Comparison of ENCODE assay signal across 8 cellular contexts in genomic region chr9:136799079-136799853, GRCh38. TPM values are rescaled to one million over a fixed set of nuclear protein-coding genes. Genes with fewer than 3 reads are reported as not detected.
A peak's percentile ranks its signal among the peaks of the same experiment; 100 is the strongest.
DNase-seq lines count a peak whose midpoint lies in the region; ATAC-seq, FAIRE-seq and TF ChIP-seq lines count a peak whose summit lies in the region.

No MANE protein-coding gene starts in this region.

- no peaks in the 10 kb centered on the region for H3K9me3 ChIP-seq in Caco-2
- H3K9me3 ChIP-seq in Loucy (ENCODE audit: insufficient read depth, low read depth, low read length): no peaks in the 10 kb centered on the region

- H3K79me2 ChIP-seq in Loucy (ENCODE audit: insufficient read depth, low read length): no peaks in the 10 kb centered on the region

- peak overlapping the region; percentile 79 for H3K4me3 Mint-ChIP-seq in Caco-2 (ENCODE audit: unreplicated experiment)
- peak overlapping the region; percentile 33 to 93 (median 85) for H3K4me3 Mint-ChIP-seq in naive thymus-derived CD8-positive, alpha-beta T cell

- POLR2A ChIA-PET in Caco-2 (lab: Charles Lee): interaction anchor here (1.0 to 2.0 kb wide), 4 partner anchors 13 to 402 kb away, joined by 3 to 8 read pairs (median 5); partner anchors contain the start of gene TRAF2
- POLR2A ChIA-PET in naive thymus-derived CD8-positive, alpha-beta T cell (lab: Charles Lee): interaction anchor here (1.0 to 2.8 kb wide), 7 partner anchors 8 to 194 kb away, joined by 3 to 19 read pairs (median 3); partner anchors contain the start of genes PAXX, RABL6 and TMEM141

- no peaks in the 10 kb centered on the region for H3K27me3 ChIP-seq in Caco-2 (replicated peaks; ENCODE audit: control insufficient read depth, insufficient read depth, low read length)
- H3K27me3 ChIP-seq in Loucy (ENCODE audit: insufficient read depth, low read length, poor library complexity, severe bottlenecking): no peaks in the 10 kb centered on the region
- peaks cover 9% of the 10 kb centered on the region for H3K27me3 ChIP-seq in bronchial epithelial cell (ENCODE audit: control insufficient read depth, insufficient read depth, low read length)

- peak overlapping the region; percentile 78 for H3K4me3 ChIP-seq in Caco-2 (ENCODE audit: low read depth, low read length)
- H3K4me3 ChIP-seq in Loucy (ENCODE audit: low read length, poor library complexity, severe bottlenecking): peak overlapping the region; percentile 42
- H3K4me3 ChIP-seq in bronchial epithelial cell (ENCODE audit: low read depth, low read length): peak overlapping the region; percentile 18

- no peaks in the 10 kb centered on the region for H3K9me3 Mint-ChIP-seq in Caco-2 (ENCODE audit: unreplicated experiment)
- no peaks in the 10 kb centered on the region for H3K9me3 Mint-ChIP-seq in naive thymus-derived CD8-positive, alpha-beta T cell

- no peak for ATAC-seq in naive thymus-derived CD8-positive, alpha-beta T cell
- ATAC-seq in HG02798 (IDR thresholded peaks at IDR 0.05; ENCODE audit: poor library complexity, unreplicated experiment) (no peak), GM21619 (IDR thresholded peaks at IDR 0.05; ENCODE audit: unreplicated experiment) (no peak)

- peaks cover 4% of the 10 kb centered on the region for H3K36me3 ChIP-seq in Caco-2 (ENCODE audit: control insufficient read depth, insufficient read depth, low read length)
- no peaks in the 10 kb centered on the region for H3K36me3 ChIP-seq in Loucy (ENCODE audit: insufficient read depth, low read length)
- no peaks in the 10 kb centered on the region for H3K36me3 ChIP-seq in bronchial epithelial cell (ENCODE audit: control insufficient read depth, insufficient read depth, low read length)

- TF ChIP-seq CTCF in Caco-2 (IDR thresholded peaks at IDR 0.05; ENCODE audit: insufficient read depth in 1 of 2, low read depth in 1 of 2, low read length in 1 of 2, severe bottlenecking in 1 of 2, unreplicated experiment in 1 of 2) (no peak), Loucy (conservative IDR thresholded peaks at IDR 0.05; ENCODE audit: low read length) (no peak), bronchial epithelial cell (IDR thresholded peaks at IDR 0.05; ENCODE audit: insufficient read depth, low read length, severe bottlenecking) (no peak)

- H3K4me1 ChIP-seq in Caco-2 (peaks cover 37% of the 10 kb centered on the region), Loucy (ENCODE audit: insufficient read depth, low read length, poor library complexity, severe bottlenecking) (peaks cover 5% of the 10 kb centered on the region)

- DNase-seq in Caco-2: peak; percentile 62 to 67
- DNase-seq in bronchial epithelial cell (ENCODE audit: low read depth): no peak
- no peak for DNase-seq in naive thymus-derived CD8-positive, alpha-beta T cell
- no peak for DNase-seq in putamen (ENCODE audit: low spot score)
- no peak for DNase-seq in SIG-M5 treated with dmso at 0.1 percent for 504 hours (lab: John Stamatoyannopoulos, UW; ENCODE audit: unreplicated experiment)

- no peaks in the 10 kb centered on the region for H3F3A ChIP-seq in Loucy (ENCODE audit: low read depth)

- H4K20me1 ChIP-seq in Loucy (ENCODE audit: insufficient read depth, low read length, poor library complexity, severe bottlenecking): no peaks in the 10 kb centered on the region

- BruUV-seq in Caco-2 (replicated peaks; lab: Mats Ljungman, UMichigan): no TSS peak

- H3K4me1 Mint-ChIP-seq in Caco-2 (ENCODE audit: low read depth, unreplicated experiment): peaks cover 17% of the 10 kb centered on the region
- H3K4me1 Mint-ChIP-seq in naive thymus-derived CD8-positive, alpha-beta T cell: peaks cover 14 to 46% (median 34%) of the 10 kb centered on the region in 4 donors

- H3K36me3 Mint-ChIP-seq in Caco-2 (ENCODE audit: insufficient read depth, unreplicated experiment): peaks cover 59% of the 10 kb centered on the region
- no peaks in the 10 kb centered on the region for H3K36me3 Mint-ChIP-seq in naive thymus-derived CD8-positive, alpha-beta T cell

- no peaks in the 10 kb centered on the region for H3K27me3 Mint-ChIP-seq in Caco-2 (ENCODE audit: insufficient read depth, unreplicated experiment)
- peaks cover 0 to 2% (median 0%) of the 10 kb centered on the region in 5 donors for H3K27me3 Mint-ChIP-seq in naive thymus-derived CD8-positive, alpha-beta T cell

- no peaks in the 10 kb centered on the region for H3K9me2 ChIP-seq in Loucy (replicated peaks; ENCODE audit: low read depth, low read length)

- peak overlapping the region; percentile 82 for H3K4me2 ChIP-seq in Loucy (ENCODE audit: low read depth, low read length, poor library complexity, severe bottlenecking)

- no peak overlapping the region for H3K9ac ChIP-seq in Loucy (ENCODE audit: low read depth, low read length, poor library complexity, severe bottlenecking)

- CTCF ChIA-PET in Caco-2 (lab: Charles Lee): interaction anchor here (0.9 to 2.3 kb wide), 7 partner anchors 8 to 438 kb away, joined by 4 to 24 read pairs (median 11); partner anchors contain the start of genes AJM1 and TMEM141

- peak overlapping the region; percentile 70 for H3K27ac Mint-ChIP-seq in Caco-2 (ENCODE audit: unreplicated experiment)
- H3K27ac Mint-ChIP-seq in naive thymus-derived CD8-positive, alpha-beta T cell: peak overlapping the region in 1 of 10 donors; percentile 4

- no peak overlapping the region for H2AFZ ChIP-seq in Loucy (ENCODE audit: low read length)

- intact Hi-C loops in Caco-2 (cut with micrococcal nuclease; ENCODE audit: unreplicated experiment): loop anchor here (10.0 kb wide), 1 partner anchor 446 kb away; the partner anchor contains the start of gene TUBB4B

- FAIRE-seq in bronchial epithelial cell (lab: Jason Lieb, UNC): no peak

RNA-seq across cellular contexts. Expression of gene CCDC183, which starts 3.1 kb away (rescaled TPM):
- total RNA-seq in Caco-2 (2022) (4.2 and 5.8 TPM in 2 replicates), bronchial epithelial cell (under 0.01 and 0.38 TPM in 2 replicates)
- 1 to 10 TPM; 1.4 to 2.3 TPM for total RNA-seq in naive thymus-derived CD8-positive, alpha-beta T cell
- polyA plus RNA-seq in naive thymus-derived CD8-positive, alpha-beta T cell: under 1 TPM in 1 of 3 donors, not detected in 2; 0.18 TPM

RNA-seq across cellular contexts. Expression of gene TMEM141, which starts 8.1 kb away (rescaled TPM):
- total RNA-seq in Caco-2 (2022): 107 and 122 TPM in 2 replicates
- total RNA-seq in bronchial epithelial cell: 220 and 228 TPM in 2 replicates
- total RNA-seq in naive thymus-derived CD8-positive, alpha-beta T cell: 10 to 100 TPM; 49.7 to 51.6 TPM
- polyA plus RNA-seq in naive thymus-derived CD8-positive, alpha-beta T cell: 10 to 100 TPM; 34.2 to 40.5 (median 37.3) TPM

RNA-seq across cellular contexts. Expression of gene RABL6, which starts 8.5 kb away (rescaled TPM):
- 134 and 138 TPM in 2 replicates for total RNA-seq in Caco-2 (2022)
- total RNA-seq in bronchial epithelial cell: 79.5 and 88.5 TPM in 2 replicates
- 10 to 100 TPM; 72.3 to 74.5 TPM for total RNA-seq in naive thymus-derived CD8-positive, alpha-beta T cell
- 10 to 100 TPM; 11.6 to 17.2 (median 11.9) TPM for polyA plus RNA-seq in naive thymus-derived CD8-positive, alpha-beta T cell

RNA-seq across cellular contexts. Expression of gene LCN15, which starts 34.9 kb away (rescaled TPM):
- not detected in 2 replicates for total RNA-seq in Caco-2 (2022)
- not detected in 2 replicates for total RNA-seq in bronchial epithelial cell
- total RNA-seq in naive thymus-derived CD8-positive, alpha-beta T cell: not detected
- polyA plus RNA-seq in naive thymus-derived CD8-positive, alpha-beta T cell: not detected

RNA-seq across cellular contexts. Expression of gene LCN8, which starts 41.2 kb away (rescaled TPM):
- total RNA-seq in Caco-2 (2022) (not detected in 2 replicates), bronchial epithelial cell (not detected in 2 replicates)
- 1 to 10 TPM; 1.4 to 2.6 TPM for total RNA-seq in naive thymus-derived CD8-positive, alpha-beta T cell
- not detected for polyA plus RNA-seq in naive thymus-derived CD8-positive, alpha-beta T cell

Comparison
In these comparisons a context has a peak if more than half of its experiments do, and no peak if none do; other contexts are left out.
1. DNase-seq: peak in Caco-2 (2 of 2); none in bronchial epithelial cell (single experiment), naive thymus-derived CD8-positive, alpha-beta T cell (0 of 10), putamen (single experiment) and SIG-M5 treated with dmso at 0.1 percent for 504 hours (single experiment).
2. H3K4me3 ChIP-seq: peak in every context shown above with its lines; median percentile 78 in Caco-2; 42 in Loucy; 18 in bronchial epithelial cell.